Comparison of ENCODE assay signal across 19 cellular contexts in the genomic region with DNA sequence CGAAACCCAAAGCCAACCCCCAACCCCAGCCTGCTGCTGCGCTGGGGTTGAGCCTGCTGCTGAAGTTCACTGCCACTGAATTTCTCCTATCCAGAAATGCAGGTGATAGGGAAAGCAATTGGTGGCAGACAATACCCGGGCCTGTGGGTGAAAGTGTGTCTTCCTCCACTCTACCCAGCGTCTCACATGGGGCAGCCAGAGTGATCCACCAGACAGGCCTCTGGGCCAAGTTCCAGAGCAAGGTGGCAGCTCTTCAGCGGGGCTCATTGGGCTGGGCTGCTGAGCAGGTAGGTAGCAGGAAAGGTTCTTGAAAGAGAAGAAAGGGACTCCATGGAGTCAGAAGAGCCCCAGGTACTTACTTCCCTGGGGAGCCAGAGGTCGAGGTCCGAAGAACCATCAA. TPM values are rescaled to one million over a fixed set of nuclear protein-coding genes. Genes with fewer than 3 reads are reported as not detected.
"Had no signal": no experiment of that assay in that cellular context is flagged by ENCODE, and none has a peak within 500 bp of the region (broad histone marks: within the 10 kb centered on the region; RNA-seq: fewer than 3 reads in every experiment).

No MANE protein-coding gene starts in this region.

- H3K27ac ChIP-seq: ovary, prostate gland, suprapubic skin, vagina had no signal

- H3K9me3 ChIP-seq: ovary, prostate gland, suprapubic skin, vagina had no signal

- H3K4me1 ChIP-seq: prostate gland, suprapubic skin, vagina had no signal

- DNase-seq: activated B cell treated with CpG ODN at 0.5 μM for 24 hours; activated CD4-positive, alpha-beta memory T cell treated with anti-CD3 and anti-CD28 coated beads for 36 hours; activated CD4-positive, alpha-beta T cell treated with anti-CD3 and anti-CD28 coated beads for 36 hours; activated effector memory CD4-positive, alpha-beta T cell treated with anti-CD3 and anti-CD28 coated beads, Interleukin-2, amount 50 U/mL, for 16 hours; activated naive CD4-positive, alpha-beta T cell treated with anti-CD3 and anti-CD28 coated beads, Interleukin-2, amount 50 U/mL, for 16 hours; activated naive CD8-positive, alpha-beta T cell treated with anti-CD3 and anti-CD28 coated beads, Interleukin-2, amount 50 U/mL, for 24 hours; activated T-cell treated with anti-CD3 and anti-CD28 coated beads, Interleukin-2, amount 50 U/mL, for 72 hours; anterior cingulate cortex; central memory CD4-positive, alpha-beta T cell; kidney; natural killer cell; ovary; stimulated activated CD4-positive, alpha-beta T cell treated with anti-CD3 and anti-CD28 coated beads, Interleukin-12 subunit alpha, Interleukin-12 subunit beta, amount 100 ng/mL, for 4 hours; stimulated activated CD4-positive, alpha-beta T cell treated with anti-CD3 and anti-CD28 coated beads, Interleukin-4, amount 100 ng/mL, for 4 hours; stimulated activated naive CD8-positive, alpha-beta T cell treated with anti-CD3 and anti-CD28 coated beads, Interleukin-15, Interleukin-2, amounts not matched to agents 100 U/mL and 50 U/mL, for 24 hours; T-helper 17 cell had no signal

- H3K36me3 ChIP-seq: ovary, prostate gland, suprapubic skin, vagina had no signal

- H3K4me3 ChIP-seq: ovary, prostate gland, suprapubic skin, vagina had no signal

- H3K27me3 ChIP-seq: ovary, vagina had no signal

RNA-seq across cellular contexts. Expression of gene ADCY5, which starts 6.0 kb away (rescaled TPM):
- total RNA-seq: activated B cell treated with CpG ODN at 0.5 μM for 24 hours; activated CD4-positive, alpha-beta memory T cell treated with anti-CD3 and anti-CD28 coated beads for 36 hours; activated CD4-positive, alpha-beta T cell treated with anti-CD3 and anti-CD28 coated beads for 36 hours; activated T-cell treated with anti-CD3 and anti-CD28 coated beads, Interleukin-2, amount 50 U/mL, for 72 hours; natural killer cell; T-helper 17 cell had no signal
